ENCODE assay signal across 8 cellular contexts in the genomic region with DNA sequence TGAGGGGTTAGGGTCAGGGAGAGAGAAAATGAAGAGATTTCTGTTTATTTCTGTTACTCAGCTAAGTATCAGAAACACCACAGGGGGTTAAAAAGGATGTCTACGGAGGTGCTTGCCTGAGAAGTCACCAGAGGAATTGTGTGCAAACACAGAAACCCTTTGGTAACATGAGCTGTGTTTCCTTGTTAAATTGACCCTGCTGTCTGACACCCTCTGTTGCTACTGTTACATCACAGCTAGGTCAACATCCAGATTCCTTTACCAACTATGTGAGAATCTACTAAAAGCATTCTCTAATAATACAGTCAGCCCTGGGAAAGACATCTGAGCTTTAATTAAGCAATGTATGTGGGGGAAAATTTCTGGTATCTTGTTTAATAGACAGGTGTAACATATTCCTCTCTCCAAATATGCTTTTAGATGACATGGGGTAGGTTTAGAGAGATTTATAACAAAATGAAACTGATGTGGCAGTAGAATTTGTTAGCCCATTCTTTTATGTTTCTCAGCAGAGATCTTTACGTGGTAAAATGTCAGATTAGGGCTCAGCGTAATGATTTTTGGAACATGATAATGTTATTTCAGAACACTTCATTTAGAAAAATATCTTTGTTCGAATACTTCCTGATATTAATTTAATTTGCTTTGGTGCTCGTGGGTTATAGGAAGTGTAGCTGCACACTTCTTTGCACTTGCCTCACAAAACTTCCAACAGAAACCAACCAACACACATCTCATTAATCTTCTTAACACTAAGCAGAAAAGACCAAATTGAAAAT.
DNase-seq lines count a peak whose midpoint lies in the region; ATAC-seq and TF ChIP-seq lines count a peak whose summit lies in the region.

No MANE protein-coding gene starts in this region.

- no peak for TF ChIP-seq CTCF in LNCaP clone FGC (IDR thresholded peaks at IDR 0.05; ENCODE audit: control insufficient read depth, extremely low read depth, insufficient read depth)
- no peak for TF ChIP-seq CTCF in epithelial cell of esophagus (IDR thresholded peaks at IDR 0.05; ENCODE audit: insufficient read depth, low read depth, low read length, missing control alignments)

- H3K36me3 Mint-ChIP-seq in naive thymus-derived CD8-positive, alpha-beta T cell, result no peaks in the 10 kb centered on the region

- H3K27ac Mint-ChIP-seq in naive thymus-derived CD8-positive, alpha-beta T cell, result peak overlapping the region in 3 of 10 donors; percentile 14 to 48 (median 19)

- ATAC-seq in naive thymus-derived CD8-positive, alpha-beta T cell, result no peak
- ATAC-seq in GM21381 (IDR thresholded peaks at IDR 0.05; ENCODE audit: unreplicated experiment), result no peak
- no peak for ATAC-seq in GM21737 (IDR thresholded peaks at IDR 0.05; ENCODE audit: unreplicated experiment)
- no peak for ATAC-seq in HG02642 (IDR thresholded peaks at IDR 0.05; ENCODE audit: poor library complexity, unreplicated experiment)

- peak; percentile 74 for DNase-seq in DMS153 (lab: John Stamatoyannopoulos, UW)
- peak; percentile 35 for DNase-seq in LNCaP clone FGC (ENCODE audit: low read depth)
- peak; percentile 63 for DNase-seq in epithelial cell of esophagus (ENCODE audit: low read depth)
- DNase-seq in naive thymus-derived CD8-positive, alpha-beta T cell, result no peak
- no peak for DNase-seq in NOMO-1 treated with dmso at 0.1 percent for 144 hours (lab: John Stamatoyannopoulos, UW; ENCODE audit: unreplicated experiment)

- H3K9me3 Mint-ChIP-seq in naive thymus-derived CD8-positive, alpha-beta T cell, result peaks cover 0 to 2% (median 0%) of the 10 kb centered on the region in 9 donors

- H3K4me3 ChIP-seq in LNCaP clone FGC (ENCODE audit: low read depth, low read length) (no peak overlapping the region), epithelial cell of esophagus (ENCODE audit: low read length) (no peak overlapping the region)

- peaks cover 5 to 18% (median 9%) of the 10 kb centered on the region in 4 donors for H3K4me1 Mint-ChIP-seq in naive thymus-derived CD8-positive, alpha-beta T cell

- POLR2A ChIA-PET in naive thymus-derived CD8-positive, alpha-beta T cell (lab: Charles Lee), result no interaction called here

- H3K27me3 Mint-ChIP-seq in naive thymus-derived CD8-positive, alpha-beta T cell, result no peaks in the 10 kb centered on the region

- H3K4me3 Mint-ChIP-seq in naive thymus-derived CD8-positive, alpha-beta T cell, result peak overlapping the region in 8 of 10 donors; percentile 5 to 37 (median 14)

Comparison
In these comparisons a context has a peak if more than half of its experiments do, and no peak if none do; other contexts are left out.
1. DNase-seq: peak in DMS153 (single experiment), LNCaP clone FGC (single experiment) and epithelial cell of esophagus (single experiment); none in naive thymus-derived CD8-positive, alpha-beta T cell (0 of 10) and NOMO-1 treated with dmso at 0.1 percent for 144 hours (single experiment).